29 cellular contexts compared by ENCODE assay signal in the genomic region with DNA sequence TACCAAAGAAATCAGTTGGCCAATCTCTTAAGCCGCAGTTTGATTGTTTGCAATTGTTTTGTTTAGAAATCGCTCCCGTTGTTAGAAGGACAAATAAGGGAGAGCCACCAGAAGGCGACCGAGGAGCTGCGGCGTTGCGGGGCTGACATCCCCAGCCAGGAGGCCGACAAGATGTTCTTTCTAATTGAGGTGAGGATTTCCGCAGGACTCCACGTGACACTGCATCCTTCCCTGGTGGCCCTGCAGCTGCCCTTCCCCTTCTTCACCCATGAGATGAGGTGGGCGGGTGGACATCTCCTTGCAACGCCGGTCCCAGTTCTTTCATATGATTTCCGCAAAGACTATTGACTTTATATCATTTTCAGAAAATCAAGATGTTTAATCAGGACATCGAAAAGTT. TPM values are rescaled to one million over a fixed set of nuclear protein-coding genes. Genes with fewer than 3 reads are reported as not detected.
"Had no signal": no experiment of that assay in that cellular context is flagged by ENCODE, and none has a peak within 500 bp of the region (broad histone marks: within the 10 kb centered on the region; RNA-seq: fewer than 3 reads in every experiment).

No MANE protein-coding gene starts in this region.

- H3K9me3 Mint-ChIP-seq: natural killer cell; nephron; neural progenitor cell; stimulated activated effector memory CD8-positive, alpha-beta T cell treated with anti-CD3 and anti-CD28 coated beads, Interleukin-12 subunit alpha, Interleukin-12 subunit beta, amount 100 ng/mL, for 72 hours; stimulated activated naive B cell treated with anti-CD40 and anti-IgM and Interleukin-4, amounts not matched to agents 10 μg/mL and 1 μg/mL and 100 μg/mL, for 72 hours; stimulated activated naive CD8-positive, alpha-beta T cell treated with anti-CD3 and anti-CD28 coated beads, Interleukin-15, Interleukin-2, amounts not matched to agents 100 ng/mL and 50 ng/mL, for 24 hours had no signal

- H3K36me3 Mint-ChIP-seq: neural progenitor cell, type B pancreatic cell had no signal

- H2AFZ ChIP-seq: neural progenitor cell, parathyroid adenoma had no signal

- H3K27ac Mint-ChIP-seq: natural killer cell; nephron; neural progenitor cell; progenitor cell of endocrine pancreas; stimulated activated effector memory CD8-positive, alpha-beta T cell treated with anti-CD3 and anti-CD28 coated beads, Interleukin-12 subunit alpha, Interleukin-12 subunit beta, amount 100 ng/mL, for 72 hours; stimulated activated naive B cell treated with anti-CD40 and anti-IgM and Interleukin-4, amounts not matched to agents 10 μg/mL and 1 μg/mL and 100 μg/mL, for 72 hours; stimulated activated naive CD8-positive, alpha-beta T cell treated with anti-CD3 and anti-CD28 coated beads, Interleukin-15, Interleukin-2, amounts not matched to agents 100 ng/mL and 50 ng/mL, for 24 hours; type B pancreatic cell had no signal

- H3K27me3 ChIP-seq: neural progenitor cell, ovary, right lobe of liver, sigmoid colon, suprapubic skin, testis, tibial artery, transverse colon, upper lobe of right lung, uterus had no signal

- H3K4me3 Mint-ChIP-seq: natural killer cell; nephron; neural progenitor cell; stimulated activated effector memory CD8-positive, alpha-beta T cell treated with anti-CD3 and anti-CD28 coated beads, Interleukin-12 subunit alpha, Interleukin-12 subunit beta, amount 100 ng/mL, for 72 hours; stimulated activated naive B cell treated with anti-CD40 and anti-IgM and Interleukin-4, amounts not matched to agents 10 μg/mL and 1 μg/mL and 100 μg/mL, for 72 hours; stimulated activated naive CD8-positive, alpha-beta T cell treated with anti-CD3 and anti-CD28 coated beads, Interleukin-15, Interleukin-2, amounts not matched to agents 100 ng/mL and 50 ng/mL, for 24 hours; type B pancreatic cell had no signal

- H3K4me1 ChIP-seq: neural progenitor cell, parathyroid adenoma, psoas muscle, right lobe of liver, sigmoid colon, tibial artery, uterus had no signal

- H3K4me1 Mint-ChIP-seq: natural killer cell; nephron; neural progenitor cell; stimulated activated effector memory CD8-positive, alpha-beta T cell treated with anti-CD3 and anti-CD28 coated beads, Interleukin-12 subunit alpha, Interleukin-12 subunit beta, amount 100 ng/mL, for 72 hours had no signal

- H3K27ac ChIP-seq: neural progenitor cell, ovary, parathyroid adenoma, psoas muscle, right lobe of liver, sigmoid colon, suprapubic skin, testis, tibial artery, transverse colon, upper lobe of right lung, uterus had no signal

- FAIRE-seq: small intestine had no signal

- H3K4me2 ChIP-seq: neural progenitor cell had no signal

- H3K36me3 ChIP-seq: neural progenitor cell, ovary, right lobe of liver, sigmoid colon, transverse colon, uterus had no signal

- H3K27me3 Mint-ChIP-seq: stimulated activated naive B cell treated with anti-CD40 and anti-IgM and Interleukin-4, amounts not matched to agents 10 μg/mL and 1 μg/mL and 100 μg/mL, for 72 hours; stimulated activated naive CD8-positive, alpha-beta T cell treated with anti-CD3 and anti-CD28 coated beads, Interleukin-15, Interleukin-2, amounts not matched to agents 100 ng/mL and 50 ng/mL, for 24 hours had no signal

- DNase-seq: natural killer cell; occipital lobe; ovary; psoas muscle; right cardiac atrium; sigmoid colon; small intestine; stimulated activated CD4-positive, alpha-beta T cell treated with anti-CD3 and anti-CD28 coated beads, Interleukin-15, amount 100 ng/mL, for 24 hours; stimulated activated CD4-positive, alpha-beta T cell treated with anti-CD3 and anti-CD28 coated beads, Interleukin-2, amount 100 ng/mL, for 24 hours; stimulated activated CD4-positive, alpha-beta T cell treated with anti-CD3 and anti-CD28 coated beads, Interleukin-2, amount 100 ng/mL, for 48 hours; stimulated activated CD4-positive, alpha-beta T cell treated with anti-CD3 and anti-CD28 coated beads, Interleukin-4, amount 100 ng/mL, for 24 hours; stimulated activated naive B cell treated with anti-CD40 and anti-IgM and Interleukin-4, amounts not matched to agents 10 μg/mL and 1 μg/mL and 100 μg/mL, for 72 hours; stimulated activated naive CD4-positive, alpha-beta T cell treated with Interleukin-2 at 50 U/mL for 16 hours; substantia nigra; testis; transverse colon; upper lobe of right lung; uterus had no signal

- H3K9ac ChIP-seq: neural progenitor cell, parathyroid adenoma had no signal

- H3K79me2 ChIP-seq: parathyroid adenoma had no signal

- ATAC-seq: natural killer cell; psoas muscle; right cardiac atrium; right lobe of liver; stimulated activated effector memory CD8-positive, alpha-beta T cell treated with anti-CD3 and anti-CD28 coated beads, Interleukin-12 subunit alpha, Interleukin-12 subunit beta, amount 100 ng/mL, for 72 hours; stimulated activated naive B cell treated with anti-CD40 and anti-IgM and Interleukin-4, amounts not matched to agents 10 μg/mL and 1 μg/mL and 100 μg/mL, for 72 hours; upper lobe of right lung had no signal

- H3K4me3 ChIP-seq: neural progenitor cell, ovary, psoas muscle, right lobe of liver, sigmoid colon, suprapubic skin, testis, tibial artery, transverse colon, upper lobe of right lung, uterus had no signal

- H3K9me3 ChIP-seq: ovary, psoas muscle, right lobe of liver, sigmoid colon, suprapubic skin, testis, tibial artery, transverse colon, upper lobe of right lung, uterus had no signal

RNA-seq across cellular contexts. Expression of a gene that starts 37.0 kb away (rescaled TPM):
- polyA plus RNA-seq: neural cell had no signal
